8 cellular contexts compared by ENCODE assay signal in genomic region chr22:23071163-23072034, GRCh38. TPM values are rescaled to one million over a fixed set of nuclear protein-coding genes. Genes with fewer than 3 reads are reported as not detected.
A peak's percentile ranks its signal among the peaks of the same experiment; 100 is the strongest.
DNase-seq lines count a peak whose midpoint lies in the region; ATAC-seq, FAIRE-seq and TF ChIP-seq lines count a peak whose summit lies in the region.

No MANE protein-coding gene starts in this region.

- ATAC-seq in A549: no peak
- ATAC-seq in natural killer cell treated with Interleukin-12 subunit alpha and Interleukin-12 subunit beta and Interleukin-15 and Interleukin-18, amount 100 ng/mL, for 72 hours: no peak
- no peak for ATAC-seq in GM18498 (IDR thresholded peaks at IDR 0.05; ENCODE audit: unreplicated experiment)
- no peak for ATAC-seq in GM18511 (IDR thresholded peaks at IDR 0.05; ENCODE audit: unreplicated experiment)

- H3K27me3 Mint-ChIP-seq in natural killer cell treated with Interleukin-12 subunit alpha and Interleukin-12 subunit beta and Interleukin-15 and Interleukin-18, amount 100 ng/mL, for 72 hours: peaks cover 0 to 9% of the 10 kb centered on the region in 2 donors

- H3K4me1 ChIP-seq in A549: 0 out of 3 replicates have a peak, but pooled peaks cover 7% of the 10 kb centered on the region
- H3K4me1 ChIP-seq in HUES48 (ENCODE audit: control insufficient read depth, insufficient read depth, low read length): peaks cover 16% of the 10 kb centered on the region

- CTCF ChIA-PET in A549 (lab: Yijun Ruan, JAX): interaction anchor here (0.8 kb wide), 1 partner anchor 114 kb away, joined by 3 read pairs; no protein-coding TSS in a partner anchor

- 91% methylated on average over 23 of the region's 32 CpGs for WGBS in A549 (ENCODE audit: missing lambda C conversion rate)

- no peak overlapping the region for H3K27ac Mint-ChIP-seq in natural killer cell treated with Interleukin-12 subunit alpha and Interleukin-12 subunit beta and Interleukin-15 and Interleukin-18, amount 100 ng/mL, for 72 hours

- H3K27me3 ChIP-seq in HUES48 (ENCODE audit: control insufficient read depth, insufficient read depth, low read length): peaks cover 43% of the 10 kb centered on the region

- H3K4me1 Mint-ChIP-seq in natural killer cell treated with Interleukin-12 subunit alpha and Interleukin-12 subunit beta and Interleukin-15 and Interleukin-18, amount 100 ng/mL, for 72 hours (ENCODE audit: low read depth in 2 of 2): peaks cover 5 to 22% of the 10 kb centered on the region in 2 donors

- peak overlapping the region; percentile 97 for H3K4me2 ChIP-seq in A549

- no peaks in the 10 kb centered on the region for H3K36me3 ChIP-seq in HUES48 (ENCODE audit: control insufficient read depth, insufficient read depth, low read length)

- no peak for FAIRE-seq in A549 (lab: Jason Lieb, UNC)
- no peak for FAIRE-seq in HTR-8/SVneo (lab: Jason Lieb, UNC)

- H3K4me3 ChIP-seq in A549 (peak overlapping the region; percentile 81), HUES48 (ENCODE audit: low read depth, low read length) (peak overlapping the region; percentile 85)

- H3K9me3 Mint-ChIP-seq in natural killer cell treated with Interleukin-12 subunit alpha and Interleukin-12 subunit beta and Interleukin-15 and Interleukin-18, amount 100 ng/mL, for 72 hours: no peaks in the 10 kb centered on the region

- no peak for TF ChIP-seq CTCF in A549 (IDR thresholded peaks at IDR 0.05)

- H3K36me3 Mint-ChIP-seq in natural killer cell treated with Interleukin-12 subunit alpha and Interleukin-12 subunit beta and Interleukin-15 and Interleukin-18, amount 100 ng/mL, for 72 hours: no peaks in the 10 kb centered on the region

- H3K9ac ChIP-seq in HUES48 (ENCODE audit: low read depth, low read length): no peak overlapping the region

- TF ChIP-seq EP300 in A549 (IDR thresholded peaks at IDR 0.05): no peak

- peak overlapping the region; percentile 72 to 93; a peak in 5 of 6 replicates for H3K27ac ChIP-seq in A549
- H3K27ac ChIP-seq in HUES48 (ENCODE audit: low read depth, low read length): no peak overlapping the region
- H3K27ac ChIP-seq in cingulate gyrus (ENCODE audit: low read depth, low read length): peak overlapping the region; percentile 47

- no peak for TF ChIP-seq RAD21 in A549 (conservative IDR thresholded peaks at IDR 0.05 in 1 of 2, IDR thresholded peaks at IDR 0.05 in 1 of 2)

- POLR2A ChIA-PET in A549 (lab: Yijun Ruan, JAX): no interaction called here

- H3K4me3 Mint-ChIP-seq in natural killer cell treated with Interleukin-12 subunit alpha and Interleukin-12 subunit beta and Interleukin-15 and Interleukin-18, amount 100 ng/mL, for 72 hours: peak overlapping the region; percentile 56

- DNase-seq in A549 (ENCODE audit: low read depth in 1 of 2, low spot score in 1 of 2): no peak
- DNase-seq in natural killer cell treated with Interleukin-12 subunit alpha and Interleukin-12 subunit beta and Interleukin-15 and Interleukin-18, amount 100 ng/mL, for 72 hours (ENCODE audit: low spot score): peak; percentile 53
- DNase-seq in NCI-H2107 (lab: John Stamatoyannopoulos, UW): no peak
- DNase-seq in HTR-8/SVneo (ENCODE audit: insufficient read length, low spot score): no peak

- no peak for TF ChIP-seq POLR2A in A549 (IDR thresholded peaks at IDR 0.05; ENCODE audit: low read length)

- H3K9me3 ChIP-seq in A549: no peaks in the 10 kb centered on the region
- no peaks in the 10 kb centered on the region for H3K9me3 ChIP-seq in HUES48 (ENCODE audit: control insufficient read depth, insufficient read depth, low read length)

TF ChIP-seq in A549, 52 proteins besides CTCF, POLR2A, EP300 and RAD21:
- no peak for TF ChIP-seq ZC3H11A (IDR thresholded peaks at IDR 0.05)
- TF ChIP-seq TFCP2L1 (CRISPR knock-in tag; IDR thresholded peaks at IDR 0.05): no peak
- no peak for TF ChIP-seq CEBPB (IDR thresholded peaks at IDR 0.05)
- TF ChIP-seq RFX5 (IDR thresholded peaks at IDR 0.05): no peak
- no peak for TF ChIP-seq HOXB13 (CRISPR knock-in tag; IDR thresholded peaks at IDR 0.05; ENCODE audit: low read depth)
- TF ChIP-seq GATA3 (IDR thresholded peaks at IDR 0.05; ENCODE audit: borderline replicate concordance): no peak
- TF ChIP-seq KDM5A (IDR thresholded peaks at IDR 0.05): no peak
- no peak for TF ChIP-seq NPAS2 (CRISPR knock-in tag; IDR thresholded peaks at IDR 0.05; ENCODE audit: borderline replicate concordance)
- no peak for TF ChIP-seq PHF8 (IDR thresholded peaks at IDR 0.05; ENCODE audit: borderline replicate concordance, low read depth)
- no peak for TF ChIP-seq CHD4 (IDR thresholded peaks at IDR 0.05; ENCODE audit: borderline replicate concordance)
- no peak for TF ChIP-seq HOXB5 (CRISPR knock-in tag; IDR thresholded peaks at IDR 0.05)
- no peak for TF ChIP-seq SMC3 (IDR thresholded peaks at IDR 0.05)
- no peak for TF ChIP-seq EHF (CRISPR knock-in tag; IDR thresholded peaks at IDR 0.05)
- TF ChIP-seq HOXA7 (CRISPR knock-in tag; IDR thresholded peaks at IDR 0.05): no peak
- TF ChIP-seq HMGXB4 (CRISPR knock-in tag; IDR thresholded peaks at IDR 0.05; ENCODE audit: borderline replicate concordance): no peak
- no peak for TF ChIP-seq JUNB (IDR thresholded peaks at IDR 0.05)
- TF ChIP-seq EHMT2 (IDR thresholded peaks at IDR 0.05; ENCODE audit: low read depth): no peak
- no peak for TF ChIP-seq ELK1 (IDR thresholded peaks at IDR 0.05; ENCODE audit: low read depth, low read length)
- TF ChIP-seq ATOH8 (CRISPR knock-in tag; IDR thresholded peaks at IDR 0.05; ENCODE audit: low read depth): no peak

RNA-seq across cellular contexts. Expression of gene GNAZ, which starts 1.1 kb away (rescaled TPM):
- polyA plus RNA-seq in A549 (2011; rRNA removed): 1.9 and 2.0 TPM in 2 replicates
- 2.9 and 3.6 TPM in 2 replicates for polyA plus RNA-seq in A549 (2012; cell fraction: cytosol; rRNA removed)
- 4.2 and 4.5 TPM in 2 replicates for polyA plus RNA-seq in A549 (2012; cell fraction: nucleus; rRNA removed)
- 1.9 to 2.5 TPM (median 2.1 TPM) in 3 replicates for polyA plus RNA-seq in A549 (2017; fragmentation: RNase III; extraction: RNeasy Plus Mini Kit Qiagen cat#74134 plus additional on column Dnase treatment)
- 2.9 and 3.5 TPM in 2 replicates for polyA minus RNA-seq in A549 (2011; rRNA and poly(A)+ RNA removed)
- total RNA-seq in natural killer cell treated with Interleukin-12 subunit alpha and Interleukin-12 subunit beta and Interleukin-15 and Interleukin-18, amount 100 ng/mL, for 72 hours: 1 to 10 TPM in 1 of 2 donors, under 1 TPM in 1; 0.98 to 2.6 TPM
